ENCODE assay signal across 22 cellular contexts in the genomic region with DNA sequence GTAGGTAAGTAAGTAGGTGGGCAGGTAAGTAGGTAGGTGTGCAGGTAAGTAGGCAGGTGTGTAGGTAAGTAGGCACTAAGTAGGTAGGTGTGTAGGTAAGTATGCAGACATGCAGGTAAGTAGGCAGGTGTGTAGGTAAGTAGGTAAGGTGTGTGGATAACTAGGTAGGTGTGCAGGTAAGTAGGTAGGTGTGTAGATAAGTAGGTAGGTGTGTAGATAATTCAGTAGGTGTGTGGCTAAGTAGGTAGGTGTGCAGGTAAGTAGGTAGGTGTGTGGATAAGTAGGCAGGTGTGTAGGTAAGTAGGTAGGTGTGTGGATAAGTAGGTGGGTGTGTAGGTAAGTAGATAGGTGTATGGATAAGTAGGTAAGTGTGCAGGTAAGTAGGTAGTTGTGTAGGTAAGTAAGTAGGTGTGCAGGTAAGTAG.
"Had no signal": no experiment of that assay in that cellular context is flagged by ENCODE, and none has a peak within 500 bp of the region (broad histone marks: within the 10 kb centered on the region; RNA-seq: fewer than 3 reads in every experiment).

No MANE protein-coding gene starts in this region.

- FAIRE-seq: colon had no signal

- H3K4me1 ChIP-seq: esophagus squamous epithelium, foreskin keratinocyte, sigmoid colon, stomach, uterus had no signal

- H3K27ac ChIP-seq: epithelial cell of prostate, esophagus squamous epithelium, foreskin keratinocyte, neutrophil, sigmoid colon, skin epidermis, stomach, thoracic aorta, uterus had no signal

- H3K4me3 ChIP-seq: esophagus squamous epithelium, lung, sigmoid colon, skin epidermis, stomach, thoracic aorta, uterus had no signal

- DNase-seq: effector memory CD8-positive, alpha-beta T cell; esophagus squamous epithelium; foreskin keratinocyte; head of caudate nucleus; hippocampal formation; left colon; left ventricle myocardium superior; mesenchymal stem cell; midbrain; posterior cingulate gyrus; sigmoid colon; stimulated activated CD4-positive, alpha-beta T cell treated with anti-CD3 and anti-CD28 coated beads, Interleukin-2, amount 100 ng/mL, for 24 hours; stimulated activated naive CD4-positive, alpha-beta T cell; stomach; substantia nigra; uterus had no signal

- ATAC-seq: effector memory CD8-positive, alpha-beta T cell; foreskin keratinocyte; left colon; left ventricle myocardium superior had no signal

- H3K27me3 ChIP-seq: sigmoid colon, uterus had no signal

- H3K9me3 ChIP-seq: esophagus squamous epithelium, neutrophil, sigmoid colon, thoracic aorta, uterus had no signal

- H3K36me3 ChIP-seq: esophagus squamous epithelium, neutrophil, sigmoid colon, stomach, thoracic aorta, uterus had no signal
